Comparison of ENCODE assay signal across 9 cellular contexts in genomic region chr1:26360051-26360806, GRCh38. TPM values are rescaled to one million over a fixed set of nuclear protein-coding genes. Genes with fewer than 3 reads are reported as not detected.
A peak's percentile ranks its signal among the peaks of the same experiment; 100 is the strongest.
DNase-seq lines count a peak whose midpoint lies in the region; ATAC-seq and TF ChIP-seq lines count a peak whose summit lies in the region.
"Had no signal": no experiment of that assay in that cellular context is flagged by ENCODE, and none has a peak within 500 bp of the region (broad histone marks: within the 10 kb centered on the region; RNA-seq: fewer than 3 reads in every experiment).

No MANE protein-coding gene starts in this region.

- ATAC-seq in foreskin keratinocyte: no peak

- peaks cover 23% of the 10 kb centered on the region for H3K27me3 ChIP-seq in foreskin keratinocyte

- H3K4me1 ChIP-seq in foreskin keratinocyte: peaks cover 16% of the 10 kb centered on the region

- peak overlapping the region; percentile 57 for H3K27ac ChIP-seq in foreskin keratinocyte

- TF ChIP-seq CTCF in GM20000 (IDR thresholded peaks at IDR 0.05; ENCODE audit: extremely low read depth, missing control alignments): no peak
- TF ChIP-seq CTCF in foreskin keratinocyte (conservative IDR thresholded peaks at IDR 0.05): no peak

- DNase-seq in GM20000 (ENCODE audit: low spot score): peak; percentile 71
- peak; percentile 43 for DNase-seq in activated T-cell treated with anti-CD3 and anti-CD28 coated beads for 1 hour (ENCODE audit: low read depth)
- DNase-seq in foreskin keratinocyte: no peak
- DNase-seq in stimulated activated CD4-positive, alpha-beta T cell treated with anti-CD3 and anti-CD28 coated beads, Interleukin-1b, Interleukin-23, amount 100 ng/mL, for 48 hours: peak; percentile 45
- no peak for DNase-seq in hippocampal formation (lab: John Stamatoyannopoulos, UW)
- DNase-seq in amniotic stem cell (lab: John Stamatoyannopoulos, UW): no peak
- DNase-seq in DMS114 treated with DMSO at 0.1 percent for 48 hours (lab: John Stamatoyannopoulos, UW; ENCODE audit: unreplicated experiment): no peak
- DNase-seq in NK-92 (lab: John Stamatoyannopoulos, UW; ENCODE audit: unreplicated experiment): no peak

RNA-seq across cellular contexts. Expression of gene CRYBG2, which starts 6.3 kb away (rescaled TPM):
- total RNA-seq in foreskin keratinocyte: 3.8 and 5.6 TPM in 2 replicates
- 4.8 and 7.3 TPM in 2 replicates for polyA plus RNA-seq in foreskin keratinocyte
- total RNA-seq: SK-MEL-5 had no signal

RNA-seq across cellular contexts. Expression of gene ZNF683, which starts 12.3 kb away (rescaled TPM):
- total RNA-seq in foreskin keratinocyte: not detected in 2 replicates
- not detected in 2 replicates for polyA plus RNA-seq in foreskin keratinocyte
- total RNA-seq: SK-MEL-5 had no signal

RNA-seq across cellular contexts. Expression of gene CD52, which starts 42.5 kb away (rescaled TPM):
- 0.25 TPM in 1 of 2 replicates, not detected in the other for total RNA-seq in foreskin keratinocyte
- 0.18 and 0.36 TPM in 2 replicates for polyA plus RNA-seq in foreskin keratinocyte
- total RNA-seq: SK-MEL-5 had no signal

RNA-seq across cellular contexts. Expression of gene LIN28A, which starts 50.4 kb away (rescaled TPM):
- total RNA-seq in foreskin keratinocyte: not detected in 2 replicates
- polyA plus RNA-seq in foreskin keratinocyte: not detected in 2 replicates
- total RNA-seq: SK-MEL-5 had no signal

RNA-seq across cellular contexts. Expression of gene UBXN11, which starts 53.8 kb away (rescaled TPM):
- total RNA-seq in foreskin keratinocyte: 5.6 and 9.9 TPM in 2 replicates
- 12.4 and 13.3 TPM in 2 replicates for polyA plus RNA-seq in foreskin keratinocyte

Comparison
In these comparisons a context has a peak if more than half of its experiments do, and no peak if none do; other contexts are left out.
1. DNase-seq: peak in GM20000 (single experiment), activated T-cell treated with anti-CD3 and anti-CD28 coated beads for 1 hour (single experiment) and stimulated activated CD4-positive, alpha-beta T cell treated with anti-CD3 and anti-CD28 coated beads, Interleukin-1b, Interleukin-23, amount 100 ng/mL, for 48 hours (single experiment); none in foreskin keratinocyte (0 of 2), hippocampal formation (0 of 2), amniotic stem cell (single experiment), DMS114 treated with DMSO at 0.1 percent for 48 hours (single experiment) and NK-92 (single experiment).